ENCODE assay signal across 8 cellular contexts in genomic region chr14:39176263-39177167, GRCh38. TPM values are rescaled to one million over a fixed set of nuclear protein-coding genes. Genes with fewer than 3 reads are reported as not detected.
A peak's percentile ranks its signal among the peaks of the same experiment; 100 is the strongest.
DNase-seq lines count a peak whose midpoint lies in the region; ATAC-seq, FAIRE-seq and TF ChIP-seq lines count a peak whose summit lies in the region.

No MANE protein-coding gene starts in this region.

- dilution Hi-C loops in keratinocyte (cut with MboI; ENCODE audit: extremely low pct_ligation_motif_present, low sequenced_read_pairs): no loop called here

- peaks cover 39% of the 10 kb centered on the region for H3K36me3 Mint-ChIP-seq in activated CD4-positive, alpha-beta T cell treated with anti-CD3 and anti-CD28 coated beads, Interleukin-2, amount 10 ng/mL, durations not matched to agents 7 days and 5 days (ENCODE audit: low read depth)
- peaks cover 15% of the 10 kb centered on the region for H3K36me3 Mint-ChIP-seq in activated naive CD8-positive, alpha-beta T cell

- H3K4me2 ChIP-seq in keratinocyte (ENCODE audit: control insufficient read depth, extremely low read depth, insufficient read depth, low read depth, low read length): peak overlapping the region; percentile 66

- POLR2A ChIA-PET in activated CD4-positive, alpha-beta T cell treated with anti-CD3 and anti-CD28 coated beads, Interleukin-2, amount 10 ng/mL, durations not matched to agents 7 days and 5 days (lab: Charles Lee): no interaction called here

- ATAC-seq in HG02571 (IDR thresholded peaks at IDR 0.05; ENCODE audit: unreplicated experiment) (no peak), HG03025 (IDR thresholded peaks at IDR 0.05; ENCODE audit: low FRiP score, unreplicated experiment) (no peak), left colon (no peak)

- peak overlapping the region; percentile 80 to 86 (median 80) for H3K4me3 ChIP-seq in keratinocyte (ENCODE audit: control insufficient read depth in 2 of 3, extremely low read depth in 1 of 3, insufficient read depth in 2 of 3, low read depth in 1 of 3, low read length in 3 of 3)
- H3K4me3 ChIP-seq in stomach smooth muscle (ENCODE audit: low read length in 2 of 2): peak overlapping the region; percentile 91 to 97

- H3K4me1 ChIP-seq in keratinocyte (ENCODE audit: control insufficient read depth, extremely low read depth, insufficient read depth, low read length) (peaks cover 10% of the 10 kb centered on the region), stomach smooth muscle (ENCODE audit: control insufficient read depth, insufficient read depth, low read length) (peaks cover 7% of the 10 kb centered on the region)

- peaks cover 41% of the 10 kb centered on the region for H3K4me1 Mint-ChIP-seq in activated CD4-positive, alpha-beta T cell treated with anti-CD3 and anti-CD28 coated beads, Interleukin-2, amount 10 ng/mL, durations not matched to agents 7 days and 5 days
- peaks cover 37% of the 10 kb centered on the region for H3K4me1 Mint-ChIP-seq in activated naive CD8-positive, alpha-beta T cell (ENCODE audit: low read depth)

- H3K4me3 Mint-ChIP-seq in activated CD4-positive, alpha-beta T cell treated with anti-CD3 and anti-CD28 coated beads, Interleukin-2, amount 10 ng/mL, durations not matched to agents 7 days and 5 days: peak overlapping the region; percentile 89
- peak overlapping the region; percentile 98 for H3K4me3 Mint-ChIP-seq in activated naive CD8-positive, alpha-beta T cell

- CTCF ChIA-PET in activated CD4-positive, alpha-beta T cell treated with anti-CD3 and anti-CD28 coated beads, Interleukin-2, amount 10 ng/mL, durations not matched to agents 7 days and 5 days (lab: Charles Lee): no interaction called here

- H3K9me1 ChIP-seq in keratinocyte (ENCODE audit: control insufficient read depth, extremely low read depth, insufficient read depth, low read length): no peaks in the 10 kb centered on the region

- no peak for TF ChIP-seq CTCF in keratinocyte (optimal IDR thresholded peaks at IDR 0.05 in 1 of 3, IDR thresholded peaks at IDR 0.05 in 1 of 3, conservative IDR thresholded peaks at IDR 0.05 in 1 of 3; ENCODE audit: extremely low read depth in 1 of 3, insufficient read depth in 2 of 3, low read length in 3 of 3)

- H3K27me3 Mint-ChIP-seq in activated CD4-positive, alpha-beta T cell treated with anti-CD3 and anti-CD28 coated beads, Interleukin-2, amount 10 ng/mL, durations not matched to agents 7 days and 5 days: no peaks in the 10 kb centered on the region
- no peaks in the 10 kb centered on the region for H3K27me3 Mint-ChIP-seq in activated naive CD8-positive, alpha-beta T cell

- H3K9ac ChIP-seq in keratinocyte (ENCODE audit: control insufficient read depth, extremely low read depth, insufficient read depth, low read length) (peak overlapping the region; percentile 96), stomach smooth muscle (ENCODE audit: low read length in 2 of 2) (peak overlapping the region; percentile 97)

- H3K79me2 ChIP-seq in keratinocyte (ENCODE audit: control insufficient read depth, insufficient read depth, low read length): peaks cover 47% of the 10 kb centered on the region

- intact Hi-C loops in left colon (cut with DNase I, micrococcal nuclease): loop anchor here in 1 of 2 donors (5.0 kb wide), 1 partner anchor 91 kb away; no protein-coding TSS in a partner anchor

- DNase-seq in activated CD4-positive, alpha-beta T cell treated with anti-CD3 and anti-CD28 coated beads, Interleukin-2, amount 10 ng/mL, durations not matched to agents 7 days and 5 days: no peak
- no peak for DNase-seq in activated CD4-positive, alpha-beta T cell treated with anti-CD3 and anti-CD28 coated beads, Interleukin-2, amount 50 U/mL, for 48 hours
- no peak for DNase-seq in keratinocyte (ENCODE audit: low read depth, low spot score)
- no peak for DNase-seq in left colon

- H3K36me3 ChIP-seq in keratinocyte (ENCODE audit: control insufficient read depth in 2 of 2, extremely low read depth in 1 of 2, insufficient read depth in 2 of 2, low read length in 2 of 2) (peaks cover 27 to 43% of the 10 kb centered on the region in 2 experiments), stomach smooth muscle (ENCODE audit: control insufficient read depth in 2 of 2, insufficient read depth in 2 of 2, low read length in 2 of 2) (peaks cover 26 to 38% of the 10 kb centered on the region in 2 donors)

- H3K9me3 Mint-ChIP-seq in activated CD4-positive, alpha-beta T cell treated with anti-CD3 and anti-CD28 coated beads, Interleukin-2, amount 10 ng/mL, durations not matched to agents 7 days and 5 days: no peaks in the 10 kb centered on the region
- no peaks in the 10 kb centered on the region for H3K9me3 Mint-ChIP-seq in activated naive CD8-positive, alpha-beta T cell (ENCODE audit: low read depth)

- no peak for FAIRE-seq in keratinocyte (lab: Jason Lieb, UNC)

- peak overlapping the region; percentile 95 for H3K27ac Mint-ChIP-seq in activated CD4-positive, alpha-beta T cell treated with anti-CD3 and anti-CD28 coated beads, Interleukin-2, amount 10 ng/mL, durations not matched to agents 7 days and 5 days
- peak overlapping the region; percentile 99 for H3K27ac Mint-ChIP-seq in activated naive CD8-positive, alpha-beta T cell

- no peak overlapping the region for H2AFZ ChIP-seq in keratinocyte (ENCODE audit: control insufficient read depth, low read length)

- H3K27me3 ChIP-seq in keratinocyte (ENCODE audit: control insufficient read depth, extremely low read depth, insufficient read depth, low read length) (no peaks in the 10 kb centered on the region), stomach smooth muscle (ENCODE audit: control insufficient read depth in 1 of 2, insufficient read depth in 2 of 2, low read length in 2 of 2) (no peaks in the 10 kb centered on the region)

- H3K27ac ChIP-seq in keratinocyte (ENCODE audit: control insufficient read depth, insufficient read depth, low read length) (peak overlapping the region; percentile 93), stomach smooth muscle (ENCODE audit: low read length) (no peak overlapping the region)

- no peaks in the 10 kb centered on the region for H3K9me3 ChIP-seq in keratinocyte (ENCODE audit: control insufficient read depth, low read depth, low read length)
- H3K9me3 ChIP-seq in stomach smooth muscle (ENCODE audit: control insufficient read depth in 2 of 2, low read length in 2 of 2): no peaks in the 10 kb centered on the region

- no peaks in the 10 kb centered on the region for H4K20me1 ChIP-seq in keratinocyte (ENCODE audit: control insufficient read depth, extremely low read depth, insufficient read depth, low read length)

RNA-seq across cellular contexts. Expression of gene PNN, which starts 1.5 kb away (rescaled TPM):
- 10 to 100 TPM; 76.8 to 91.2 TPM for total RNA-seq in activated CD4-positive, alpha-beta T cell treated with anti-CD3 and anti-CD28 coated beads, Interleukin-2, amount 10 ng/mL, durations not matched to agents 7 days and 5 days
- polyA plus RNA-seq in keratinocyte: 14.8 to 30.6 TPM (median 16.2 TPM) in 3 replicates
- 181 TPM for polyA plus RNA-seq in keratinocyte (2011; ENCODE audit: low read depth)
- polyA plus RNA-seq in keratinocyte (2011; cell fraction: cytosol; rRNA removed): 7.9 TPM in 2 replicates
- 82.9 and 93.0 TPM in 2 replicates for polyA plus RNA-seq in keratinocyte (2011; cell fraction: nucleus; rRNA removed)
- polyA plus RNA-seq in keratinocyte (2012; ENCODE audit: low replicate concordance): 35.7 and 37.3 TPM in 2 replicates
- 6.1 to 15.6 TPM (median 14.7 TPM) in 3 replicates for polyA minus RNA-seq in keratinocyte
- polyA minus RNA-seq in keratinocyte (2011; cell fraction: cytosol; rRNA and poly(A)+ RNA removed): 3.8 TPM
- polyA minus RNA-seq in keratinocyte (2011; cell fraction: nucleus; rRNA and poly(A)+ RNA removed): 7.9 and 17.8 TPM in 2 replicates
- 10 to 100 TPM; 36.6 to 49.4 TPM for total RNA-seq in left colon

RNA-seq across cellular contexts. Expression of gene TRAPPC6B, which starts 6.4 kb away (rescaled TPM):
- 10 to 100 TPM; 29.4 to 31.3 TPM for total RNA-seq in activated CD4-positive, alpha-beta T cell treated with anti-CD3 and anti-CD28 coated beads, Interleukin-2, amount 10 ng/mL, durations not matched to agents 7 days and 5 days
- 16.2 to 21.7 TPM (median 18.4 TPM) in 3 replicates for polyA plus RNA-seq in keratinocyte
- 30.2 TPM for polyA plus RNA-seq in keratinocyte (2011; ENCODE audit: low read depth)
- polyA plus RNA-seq in keratinocyte (2011; cell fraction: cytosol; rRNA removed): 11.4 and 20.5 TPM in 2 replicates
- polyA plus RNA-seq in keratinocyte (2011; cell fraction: nucleus; rRNA removed): 17.4 and 22.4 TPM in 2 replicates
- polyA plus RNA-seq in keratinocyte (2012; ENCODE audit: low replicate concordance): 12.8 and 20.1 TPM in 2 replicates
- 7.6 to 15.0 TPM (median 8.8 TPM) in 3 replicates for polyA minus RNA-seq in keratinocyte
- 15.3 TPM for polyA minus RNA-seq in keratinocyte (2011; cell fraction: cytosol; rRNA and poly(A)+ RNA removed)
- polyA minus RNA-seq in keratinocyte (2011; cell fraction: nucleus; rRNA and poly(A)+ RNA removed): 8.7 and 17.5 TPM in 2 replicates
- total RNA-seq in left colon: 10 to 100 TPM; 19.0 to 21.2 TPM

RNA-seq across cellular contexts. Expression of gene MIA2, which starts 57.2 kb away (rescaled TPM):
- total RNA-seq in activated CD4-positive, alpha-beta T cell treated with anti-CD3 and anti-CD28 coated beads, Interleukin-2, amount 10 ng/mL, durations not matched to agents 7 days and 5 days: 10 to 100 TPM; 25.5 to 28.2 TPM
- polyA plus RNA-seq in keratinocyte: 12.9 to 21.9 TPM (median 21.0 TPM) in 3 replicates
- 53.1 TPM for polyA plus RNA-seq in keratinocyte (2011; ENCODE audit: low read depth)
- 10.1 and 18.4 TPM in 2 replicates for polyA plus RNA-seq in keratinocyte (2011; cell fraction: cytosol; rRNA removed)
- 28.1 and 36.2 TPM in 2 replicates for polyA plus RNA-seq in keratinocyte (2011; cell fraction: nucleus; rRNA removed)
- polyA plus RNA-seq in keratinocyte (2012; ENCODE audit: low replicate concordance): 11.3 and 21.1 TPM in 2 replicates
- polyA minus RNA-seq in keratinocyte: 3.0 to 12.7 TPM (median 11.3 TPM) in 3 replicates
- 7.7 TPM for polyA minus RNA-seq in keratinocyte (2011; cell fraction: cytosol; rRNA and poly(A)+ RNA removed)
- 14.9 and 22.6 TPM in 2 replicates for polyA minus RNA-seq in keratinocyte (2011; cell fraction: nucleus; rRNA and poly(A)+ RNA removed)
- 10 to 100 TPM; 52.4 to 67.9 TPM for total RNA-seq in left colon
